In the genomic region with DNA sequence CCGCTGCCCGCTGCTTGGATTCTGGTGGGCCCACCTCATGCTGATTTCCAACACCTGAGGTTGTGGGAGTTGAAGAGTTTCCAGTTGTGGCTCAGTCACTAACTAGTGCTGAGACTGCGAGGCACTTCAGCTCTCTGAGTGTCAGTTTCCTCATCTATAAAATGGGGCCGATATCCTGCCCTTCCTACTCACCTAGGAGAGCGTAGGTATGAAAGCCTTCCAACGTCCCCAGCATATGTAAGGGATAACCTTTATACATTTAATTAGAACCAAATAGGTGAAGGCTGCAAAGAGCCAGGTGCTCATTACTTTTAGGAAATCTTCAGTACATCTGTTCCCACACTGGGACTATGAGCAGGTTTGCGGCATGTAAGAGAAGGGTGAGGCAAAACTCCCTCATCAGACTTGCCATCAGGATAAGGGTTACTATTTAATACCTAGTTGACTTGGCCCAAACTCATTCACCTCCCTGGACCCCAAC, we compare ENCODE assay signal across 9 cellular contexts. TPM values are rescaled to one million over a fixed set of nuclear protein-coding genes. Genes with fewer than 3 reads are reported as not detected.
A peak's percentile ranks its signal among the peaks of the same experiment; 100 is the strongest.
DNase-seq lines count a peak whose midpoint lies in the region; ATAC-seq, FAIRE-seq and TF ChIP-seq lines count a peak whose summit lies in the region.
"Had no signal": no experiment of that assay in that cellular context is flagged by ENCODE, and none has a peak within 500 bp of the region (broad histone marks: within the 10 kb centered on the region; RNA-seq: fewer than 3 reads in every experiment).

No MANE protein-coding gene starts in this region.

- no TSS peak for BruUV-seq in mammary epithelial cell (replicated peaks; lab: Mats Ljungman, UMichigan)

- peak overlapping the region; percentile 94 for H3K4me2 ChIP-seq in A549
- peak overlapping the region; percentile 97 for H3K4me2 ChIP-seq in mammary epithelial cell (ENCODE audit: insufficient read depth, low read depth, low read length)

- no peak for TF ChIP-seq POLR2A in A549 (IDR thresholded peaks at IDR 0.05; ENCODE audit: low read length)

- 90% methylated on average over 7 of the region's 7 CpGs for WGBS in A549 (ENCODE audit: missing lambda C conversion rate)
- 59% methylated on average over 7 of the region's 7 CpGs for WGBS in mammary epithelial cell (ENCODE audit: low coverage, missing lambda C conversion rate)

- H3K27me3 ChIP-seq in HUES48 (ENCODE audit: control insufficient read depth, insufficient read depth, low read length) (no peaks in the 10 kb centered on the region), mammary epithelial cell (ENCODE audit: insufficient read depth, low read length) (no peaks in the 10 kb centered on the region), muscle layer of colon (ENCODE audit: control insufficient read depth in 1 of 2, insufficient read depth in 2 of 2, low read length in 2 of 2) (no peaks in the 10 kb centered on the region)
- H3K27me3 ChIP-seq: body of pancreas had no signal

- H3K27ac ChIP-seq in A549 = peak overlapping the region; percentile 87 to 94
- peak overlapping the region; percentile 63 for H3K27ac ChIP-seq in HUES48 (ENCODE audit: low read depth, low read length)
- H3K27ac ChIP-seq in mammary epithelial cell (ENCODE audit: insufficient read depth, low read depth, low read length) = peak overlapping the region; percentile 57
- H3K27ac ChIP-seq in muscle layer of colon (ENCODE audit: low read depth, low read length) = peak overlapping the region; percentile 76

- intact Hi-C loops in mammary epithelial cell (cut with micrococcal nuclease) = no loop called here

- in situ Hi-C loops in mammary epithelial cell (cut with MboI; ENCODE audit: low sequenced_read_pairs in 2 of 2) = no loop called here

- FAIRE-seq in A549 (lab: Jason Lieb, UNC) = no peak

- TF ChIP-seq CTCF in A549 (IDR thresholded peaks at IDR 0.05) (no peak), mammary epithelial cell (conservative IDR thresholded peaks at IDR 0.05 in 1 of 2, IDR thresholded peaks at IDR 0.05 in 1 of 2; ENCODE audit: extremely low read depth in 1 of 2, insufficient read depth in 1 of 2, low read depth in 1 of 2, low read length in 2 of 2) (no peak)

- no peak for TF ChIP-seq RAD21 in A549 (conservative IDR thresholded peaks at IDR 0.05 in 1 of 2, IDR thresholded peaks at IDR 0.05 in 1 of 2)

- H3K9me3 ChIP-seq in A549 (no peaks in the 10 kb centered on the region), HUES48 (ENCODE audit: control insufficient read depth, insufficient read depth, low read length) (no peaks in the 10 kb centered on the region), mammary epithelial cell (replicated peaks; ENCODE audit: insufficient read depth, low read length) (no peaks in the 10 kb centered on the region), muscle layer of colon (ENCODE audit: low read length) (no peaks in the 10 kb centered on the region)
- H3K9me3 ChIP-seq: body of pancreas had no signal

- dilution Hi-C loops in mammary epithelial cell (cut with HindIII; ENCODE audit: low sequenced_read_pairs) = no loop called here

- H3K36me3 ChIP-seq in HUES48 (ENCODE audit: control insufficient read depth, insufficient read depth, low read length) (peaks cover 20% of the 10 kb centered on the region), mammary epithelial cell (ENCODE audit: insufficient read depth, low read length) (no peaks in the 10 kb centered on the region), muscle layer of colon (ENCODE audit: insufficient read depth, low read length) (no peaks in the 10 kb centered on the region)

- CTCF ChIA-PET in A549 (lab: Yijun Ruan, JAX) = interaction anchor here (1.0 to 38.8 kb wide), 4 partner anchors 13 to 169 kb away, joined by 4 to 752 read pairs (median 8); partner anchors contain the start of gene GFAP
- CTCF ChIA-PET in mammary epithelial cell (lab: Charles Lee; ENCODE audit: low non-redundant PET) = no interaction called here

- H4K20me1 ChIP-seq in mammary epithelial cell (ENCODE audit: insufficient read depth, low read length) = no peaks in the 10 kb centered on the region

- DNase-seq in A549 (ENCODE audit: low read depth in 1 of 2, low spot score in 1 of 2) = no peak
- no peak for DNase-seq in mammary epithelial cell
- DNase-seq in NCI-H2196 (lab: John Stamatoyannopoulos, UW; ENCODE audit: unreplicated experiment) = no peak
- no peak for DNase-seq in stimulated activated naive CD4-positive, alpha-beta T cell treated with Interleukin-2 at 50 U/mL for 16 hours (lab: John Stamatoyannopoulos, UW)
- no peak for DNase-seq in DMS53 treated with DMSO at 0.1 percent for 48 hours (lab: John Stamatoyannopoulos, UW; ENCODE audit: unreplicated experiment)
- no peak for DNase-seq in DMS114 treated with DMSO at 0.1 percent for 48 hours (lab: John Stamatoyannopoulos, UW; ENCODE audit: unreplicated experiment)

- POLR2A ChIA-PET in A549 (lab: Yijun Ruan, JAX) = no interaction called here

- H3K9ac ChIP-seq in HUES48 (ENCODE audit: low read depth, low read length) (no peak overlapping the region), mammary epithelial cell (ENCODE audit: insufficient read depth, low read length) (peak overlapping the region; percentile 22), muscle layer of colon (ENCODE audit: low read length) (peak overlapping the region; percentile 28)

- TF ChIP-seq EP300 in A549 (IDR thresholded peaks at IDR 0.05) = no peak

- peak overlapping the region; percentile 75 for H3K4me3 ChIP-seq in A549
- peak overlapping the region; percentile 87 for H3K4me3 ChIP-seq in HUES48 (ENCODE audit: low read depth, low read length)
- peak overlapping the region; percentile 56 to 92 (median 90) for H3K4me3 ChIP-seq in mammary epithelial cell (replicated peaks in 1 of 3; ENCODE audit: insufficient read depth in 1 of 3, low read depth in 2 of 3, low read length in 3 of 3)
- peak overlapping the region; percentile 71 to 86 for H3K4me3 ChIP-seq in muscle layer of colon (ENCODE audit: low read depth in 1 of 2, low read length in 2 of 2)

- H2AFZ ChIP-seq in mammary epithelial cell (ENCODE audit: low read depth, low read length) = peak overlapping the region; percentile 94

- H3K79me2 ChIP-seq in mammary epithelial cell (ENCODE audit: insufficient read depth, low read length) = peaks cover 41% of the 10 kb centered on the region

- H3K4me1 ChIP-seq in A549 (peaks cover 14% of the 10 kb centered on the region), HUES48 (ENCODE audit: control insufficient read depth, insufficient read depth, low read length) (0 out of 2 replicates have a peak, but pooled peaks cover 2% of the 10 kb centered on the region), mammary epithelial cell (ENCODE audit: insufficient read depth, low read length) (peaks cover 11% of the 10 kb centered on the region), muscle layer of colon (ENCODE audit: insufficient read depth, low read length) (peaks cover 6% of the 10 kb centered on the region)

- no peak for ATAC-seq in A549

TF ChIP-seq in A549, 52 proteins besides CTCF, POLR2A, EP300 and RAD21:
- TF ChIP-seq POLR2AphosphoS2 (conservative IDR thresholded peaks at IDR 0.05; ENCODE audit: low read length) (no peak), HOXA7 (CRISPR knock-in tag; IDR thresholded peaks at IDR 0.05) (0 out of 2 replicates have a peak, but pooled peaks have one; percentile 2), CHD2 (IDR thresholded peaks at IDR 0.05; ENCODE audit: low read length, partially characterized antibody) (no peak)

RNA-seq across cellular contexts. Expression of gene KIF18B, which starts 0.8 kb away (rescaled TPM):
- polyA plus RNA-seq in A549 (2011; rRNA removed) (19.6 and 20.5 TPM in 2 replicates), A549 (2017; fragmentation: RNase III; extraction: RNeasy Plus Mini Kit Qiagen cat#74134 plus additional on column Dnase treatment) (39.9 to 41.7 TPM (median 41.7 TPM) in 3 replicates), mammary epithelial cell (20.9 TPM)
- 53.3 and 61.3 TPM in 2 replicates for polyA plus RNA-seq in A549 (2012; cell fraction: cytosol; rRNA removed)
- polyA plus RNA-seq in A549 (2012; cell fraction: nucleus; rRNA removed) = 229 and 244 TPM in 2 replicates
- polyA minus RNA-seq in A549 (2011; rRNA and poly(A)+ RNA removed) = 48.0 and 51.0 TPM in 2 replicates
- 10 to 100 TPM in 1 of 2 donors, under 1 TPM in 1; under 0.01 to 25.2 TPM for total RNA-seq in mammary epithelial cell
- polyA minus RNA-seq in mammary epithelial cell = 28.8 TPM

RNA-seq across cellular contexts. Expression of gene C1QL1, which starts 19.7 kb away (rescaled TPM):
- polyA plus RNA-seq in A549 (2011; rRNA removed) = 1.9 and 2.6 TPM in 2 replicates
- 17.3 and 27.1 TPM in 2 replicates for polyA plus RNA-seq in A549 (2012; cell fraction: cytosol; rRNA removed)
- polyA plus RNA-seq in A549 (2012; cell fraction: nucleus; rRNA removed) = 11.6 and 18.6 TPM in 2 replicates
- 7.4 to 9.3 TPM (median 8.5 TPM) in 3 replicates for polyA plus RNA-seq in A549 (2017; fragmentation: RNase III; extraction: RNeasy Plus Mini Kit Qiagen cat#74134 plus additional on column Dnase treatment)
- 2.5 TPM in 2 replicates for polyA minus RNA-seq in A549 (2011; rRNA and poly(A)+ RNA removed)
- under 1 TPM in 1 of 2 donors, not detected in 1; 0.54 TPM for total RNA-seq in mammary epithelial cell
- 1.9 TPM for polyA plus RNA-seq in mammary epithelial cell
- not detected for polyA minus RNA-seq in mammary epithelial cell

RNA-seq across cellular contexts. Expression of gene GFAP, which starts 33.1 kb away (rescaled TPM):
- polyA plus RNA-seq in A549 (2011; rRNA removed) (1.8 and 2.1 TPM in 2 replicates), A549 (2017; fragmentation: RNase III; extraction: RNeasy Plus Mini Kit Qiagen cat#74134 plus additional on column Dnase treatment) (1.2 to 1.5 TPM (median 1.4 TPM) in 3 replicates), mammary epithelial cell (not detected)
- polyA plus RNA-seq in A549 (2012; cell fraction: cytosol; rRNA removed) = 2.6 and 2.8 TPM in 2 replicates
- polyA plus RNA-seq in A549 (2012; cell fraction: nucleus; rRNA removed) = 1.3 and 2.1 TPM in 2 replicates
- polyA minus RNA-seq in A549 (2011; rRNA and poly(A)+ RNA removed) = 0.83 and 1.6 TPM in 2 replicates
- under 1 TPM in 1 of 2 donors, not detected in 1; 0.83 TPM for total RNA-seq in mammary epithelial cell
- not detected for polyA minus RNA-seq in mammary epithelial cell

RNA-seq across cellular contexts. Expression of gene EFTUD2, which starts 49.1 kb away (rescaled TPM):
- polyA plus RNA-seq in A549 (2011; rRNA removed) (254 and 353 TPM in 2 replicates), A549 (2017; fragmentation: RNase III; extraction: RNeasy Plus Mini Kit Qiagen cat#74134 plus additional on column Dnase treatment) (216 to 251 TPM (median 224 TPM) in 3 replicates), mammary epithelial cell (105 TPM)
- polyA plus RNA-seq in A549 (2012; cell fraction: cytosol; rRNA removed) = 147 and 178 TPM in 2 replicates
- 314 and 320 TPM in 2 replicates for polyA plus RNA-seq in A549 (2012; cell fraction: nucleus; rRNA removed)
- polyA minus RNA-seq in A549 (2011; rRNA and poly(A)+ RNA removed) = 336 and 388 TPM in 2 replicates
- 100 to 1,000 TPM in 1 of 2 donors, 10 to 100 TPM in 1; 85.4 to 106 TPM for total RNA-seq in mammary epithelial cell
- polyA minus RNA-seq in mammary epithelial cell = 485 TPM
